ENCODE assay signal across 7 cellular contexts in the genomic region with DNA sequence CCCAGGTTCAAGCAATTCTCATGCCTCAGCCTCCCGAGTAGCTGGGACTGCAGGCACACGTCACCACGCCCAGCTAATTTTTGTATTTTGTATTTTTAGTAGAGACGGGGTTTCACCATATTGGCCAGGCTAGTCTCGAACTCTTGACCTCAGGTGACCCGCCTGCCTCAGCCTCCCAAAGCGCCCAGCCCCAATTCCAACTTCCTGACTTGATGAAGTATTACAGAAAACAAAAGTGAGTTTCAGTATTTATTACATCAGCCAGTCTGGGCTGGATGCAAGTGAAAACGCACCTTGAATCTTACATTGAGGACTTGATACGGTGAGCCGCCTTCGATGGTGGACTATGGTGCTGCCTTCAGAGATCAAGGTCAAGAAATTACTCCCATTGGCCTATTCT. TPM values are rescaled to one million over a fixed set of nuclear protein-coding genes. Genes with fewer than 3 reads are reported as not detected.
DNase-seq lines count a peak whose midpoint lies in the region; ATAC-seq and TF ChIP-seq lines count a peak whose summit lies in the region.
"Not testable (repeated sequence)": the region's sequence is repeated elsewhere in the genome, so short reads cannot be mapped to it uniquely, and the experiment has no call there.

No MANE protein-coding gene starts in this region.

- H3K27ac ChIP-seq in H9 (ENCODE audit: insufficient read length, low read depth, low read length) = not testable (repeated sequence)
- peak overlapping the region; percentile 60; the same call in 1 of the 2 replicates for H3K27ac ChIP-seq in SK-N-MC
- peak overlapping the region; percentile 100 for H3K27ac ChIP-seq in hepatocyte
- peak overlapping the region; percentile 82 for H3K27ac ChIP-seq in psoas muscle
- peak overlapping the region; percentile 2 for H3K27ac ChIP-seq in temporal lobe (ENCODE audit: low read depth, low read length)

- not testable (repeated sequence) for H3K4me2 ChIP-seq in H9 (ENCODE audit: insufficient read depth, insufficient read length, low read length); hepatocyte

- CTCF ChIA-PET in activated CD4-positive, alpha-beta memory T cell treated with anti-CD3 and anti-CD28 coated beads, Interleukin-2, amount 10 ng/mL, durations not matched to agents 7 days and 5 days (lab: Charles Lee) = interaction anchor here (1.6 to 4.0 kb wide), 2 partner anchors 48 to 108 kb away, joined by 7 to 32 read pairs; no protein-coding TSS in a partner anchor

- H3K23ac ChIP-seq in H9 (ENCODE audit: insufficient read length, low read depth, low read length) = not testable (repeated sequence)

- not testable (repeated sequence) for H4K5ac ChIP-seq in H9 (ENCODE audit: insufficient read length, low read depth, low read length)

- H3K9me3 ChIP-seq in H9 (ENCODE audit: control insufficient read depth, low read depth, low read length); SK-N-MC (ENCODE audit: low read depth, low read length); hepatocyte (ENCODE audit: low read depth); psoas muscle: not testable (repeated sequence)

- not testable (repeated sequence) for H3K4ac ChIP-seq in H9 (ENCODE audit: low read depth, low read length)

- H3T11ph ChIP-seq in H9 (ENCODE audit: low read length) = not testable (repeated sequence)

- not testable (repeated sequence) for H3K79me2 ChIP-seq in H9 (ENCODE audit: insufficient read depth, low read length)
- H3K79me2 ChIP-seq in hepatocyte = peaks cover 37% of the 10 kb centered on the region

- H3K36me3 ChIP-seq in SK-N-MC (ENCODE audit: insufficient read depth, low read length); hepatocyte (replicated peaks; ENCODE audit: insufficient read depth, low read depth): not testable (repeated sequence)
- H3K36me3 ChIP-seq in psoas muscle (ENCODE audit: insufficient read depth in 1 of 2, low read depth in 1 of 2) = peaks cover 0 to 20% of the 10 kb centered on the region in 2 donors

- not testable (repeated sequence) for H3K9ac ChIP-seq in H9 (ENCODE audit: extremely low read depth, insufficient read length, low read length); SK-N-MC (ENCODE audit: insufficient read length)

- intact Hi-C loops in psoas muscle (cut with DNase I) = loop anchor here in 1 of 2 donors (10.0 kb wide), 1 partner anchor 107 kb away; no protein-coding TSS in a partner anchor

- not testable (repeated sequence) for H2BK120ac ChIP-seq in H9 (ENCODE audit: low read depth, low read length, poor library complexity, severe bottlenecking)

- not testable (repeated sequence) for H3K27me3 ChIP-seq in H9 (ENCODE audit: insufficient read depth, low read length); hepatocyte; psoas muscle (ENCODE audit: insufficient read depth in 3 of 3, low read length in 2 of 3)

- not testable (repeated sequence) for H4K20me1 ChIP-seq in H9 (ENCODE audit: control insufficient read depth, insufficient read depth, insufficient read length)
- peaks cover 20% of the 10 kb centered on the region for H4K20me1 ChIP-seq in hepatocyte (ENCODE audit: insufficient read depth, poor library complexity, severe bottlenecking)

- not testable (repeated sequence) for H3K4me1 ChIP-seq in H9 (ENCODE audit: insufficient read depth, low read length)
- H3K4me1 ChIP-seq in hepatocyte (ENCODE audit: insufficient read depth) = peaks cover 33% of the 10 kb centered on the region
- peaks cover 40% of the 10 kb centered on the region for H3K4me1 ChIP-seq in psoas muscle

- H3K9me3 Mint-ChIP-seq in H9; activated CD4-positive, alpha-beta memory T cell treated with anti-CD3 and anti-CD28 coated beads, Interleukin-2, amount 10 ng/mL, durations not matched to agents 7 days and 5 days; activated naive CD8-positive, alpha-beta T cell treated with anti-CD3 and anti-CD28 coated beads, Interleukin-2, amount 10 ng/mL, durations not matched to agents 7 days and 5 days: not testable (repeated sequence)

- H3K36me3 Mint-ChIP-seq in H9 (ENCODE audit: insufficient read depth in 1 of 3, low read depth in 3 of 3) = peaks cover 4 to 12% (median 7%) of the 10 kb centered on the region in 3 experiments; a peak in 6 of 7 replicates
- peaks cover 28% of the 10 kb centered on the region for H3K36me3 Mint-ChIP-seq in activated CD4-positive, alpha-beta memory T cell treated with anti-CD3 and anti-CD28 coated beads, Interleukin-2, amount 10 ng/mL, durations not matched to agents 7 days and 5 days (ENCODE audit: low read depth)
- H3K36me3 Mint-ChIP-seq in activated naive CD8-positive, alpha-beta T cell treated with anti-CD3 and anti-CD28 coated beads, Interleukin-2, amount 10 ng/mL, durations not matched to agents 7 days and 5 days = peaks cover 12% of the 10 kb centered on the region

- POLR2A ChIA-PET in activated CD4-positive, alpha-beta memory T cell treated with anti-CD3 and anti-CD28 coated beads, Interleukin-2, amount 10 ng/mL, durations not matched to agents 7 days and 5 days (lab: Charles Lee) = interaction anchor here (0.9 to 13.6 kb wide), 2 partner anchors 11 to 20 kb away, joined by 3 to 229 read pairs; no protein-coding TSS in a partner anchor
- POLR2A ChIA-PET in activated naive CD8-positive, alpha-beta T cell treated with anti-CD3 and anti-CD28 coated beads, Interleukin-2, amount 10 ng/mL, durations not matched to agents 7 days and 5 days (lab: Charles Lee) = interaction anchor here (0.8 to 18.0 kb wide), 6 partner anchors 9 to 58 kb away, joined by 3 to 238 read pairs (median 5); no protein-coding TSS in a partner anchor

- not testable (repeated sequence) for H2AK5ac ChIP-seq in H9 (ENCODE audit: insufficient read length, low read length)

- not testable (repeated sequence) for H3K4me3 Mint-ChIP-seq in H9; activated CD4-positive, alpha-beta memory T cell treated with anti-CD3 and anti-CD28 coated beads, Interleukin-2, amount 10 ng/mL, durations not matched to agents 7 days and 5 days; activated naive CD8-positive, alpha-beta T cell treated with anti-CD3 and anti-CD28 coated beads, Interleukin-2, amount 10 ng/mL, durations not matched to agents 7 days and 5 days

- not testable (repeated sequence) for H4K8ac ChIP-seq in H9 (replicated peaks; ENCODE audit: insufficient read length, low read depth, low read length)

- peaks cover 17% of the 10 kb centered on the region for H3K23me2 ChIP-seq in H9 (ENCODE audit: insufficient read length, low read depth, low read length, poor library complexity, severe bottlenecking)

- H3K14ac ChIP-seq in H9 (ENCODE audit: insufficient read depth, low read length) = not testable (repeated sequence)

- H2BK12ac ChIP-seq in H9 (ENCODE audit: insufficient read length, low read depth, low read length) = not testable (repeated sequence)

- WGBS in H9 (ENCODE audit: extremely low coverage, insufficient read length, low lambda C conversion rate) = no CpG with 5 or more reads among the region's 11 CpGs
- 97% methylated on average over 11 of the region's 11 CpGs for WGBS in hepatocyte (ENCODE audit: low lambda C conversion rate, missing lambda C conversion rate)
- 90 to 97% (median 90%) methylated on average over 11 of the region's 11 CpGs for WGBS in psoas muscle, 3 donors

- H2BK15ac ChIP-seq in H9 (ENCODE audit: low read depth, low read length) = not testable (repeated sequence)

- not testable (repeated sequence) for H2AFZ ChIP-seq in H9 (ENCODE audit: low read length); hepatocyte

- H3K56ac ChIP-seq in H9 (ENCODE audit: insufficient read length, low read depth, low read length) = not testable (repeated sequence)

- H2BK20ac ChIP-seq in H9 (ENCODE audit: low read depth, low read length, poor library complexity, severe bottlenecking) = not testable (repeated sequence)

- not testable (repeated sequence) for DNase-seq in H9; SK-N-MC (ENCODE audit: low read depth, low spot score); activated CD4-positive, alpha-beta memory T cell treated with anti-CD3 and anti-CD28 coated beads, Interleukin-2, amount 10 ng/mL, durations not matched to agents 7 days and 5 days; activated naive CD8-positive, alpha-beta T cell treated with anti-CD3 and anti-CD28 coated beads, Interleukin-2, amount 10 ng/mL, durations not matched to agents 7 days and 5 days; hepatocyte (ENCODE audit: low spot score); psoas muscle

- not testable (repeated sequence) for H3K27me3 Mint-ChIP-seq in H9 (ENCODE audit: low read depth); activated CD4-positive, alpha-beta memory T cell treated with anti-CD3 and anti-CD28 coated beads, Interleukin-2, amount 10 ng/mL, durations not matched to agents 7 days and 5 days; activated naive CD8-positive, alpha-beta T cell treated with anti-CD3 and anti-CD28 coated beads, Interleukin-2, amount 10 ng/mL, durations not matched to agents 7 days and 5 days

- H3K79me1 ChIP-seq in H9 (ENCODE audit: insufficient read depth, low read depth, low read length, poor library complexity, severe bottlenecking) = not testable (repeated sequence)

- ATAC-seq in activated naive CD8-positive, alpha-beta T cell treated with anti-CD3 and anti-CD28 coated beads, Interleukin-2, amount 10 ng/mL, durations not matched to agents 7 days and 5 days (ENCODE audit: low read depth); psoas muscle: not testable (repeated sequence)

- H3K27ac Mint-ChIP-seq in H9 = peak overlapping the region in 1 of 3 experiments; percentile 80; a peak in 1 of 7 replicates
- peak overlapping the region; percentile 40 for H3K27ac Mint-ChIP-seq in activated CD4-positive, alpha-beta memory T cell treated with anti-CD3 and anti-CD28 coated beads, Interleukin-2, amount 10 ng/mL, durations not matched to agents 7 days and 5 days
- H3K27ac Mint-ChIP-seq in activated naive CD8-positive, alpha-beta T cell treated with anti-CD3 and anti-CD28 coated beads, Interleukin-2, amount 10 ng/mL, durations not matched to agents 7 days and 5 days = peak overlapping the region; percentile 86

- H3K9me2 ChIP-seq in hepatocyte (replicated peaks; ENCODE audit: insufficient read depth) = not testable (repeated sequence)

- H3K18ac ChIP-seq in H9 (ENCODE audit: insufficient read length, low read depth, low read length) = not testable (repeated sequence)

- H3K4me1 Mint-ChIP-seq in H9 = peaks cover 32 to 41% of the 10 kb centered on the region in 2 experiments
- peaks cover 46% of the 10 kb centered on the region for H3K4me1 Mint-ChIP-seq in activated CD4-positive, alpha-beta memory T cell treated with anti-CD3 and anti-CD28 coated beads, Interleukin-2, amount 10 ng/mL, durations not matched to agents 7 days and 5 days
- H3K4me1 Mint-ChIP-seq in activated naive CD8-positive, alpha-beta T cell treated with anti-CD3 and anti-CD28 coated beads, Interleukin-2, amount 10 ng/mL, durations not matched to agents 7 days and 5 days = peaks cover 39% of the 10 kb centered on the region

- H3K4me3 ChIP-seq in SK-N-MC, hepatocyte, psoas muscle: not testable (repeated sequence)

- H2BK5ac ChIP-seq in H9 (ENCODE audit: insufficient read length, low read length) = peak overlapping the region; percentile 21

- TF ChIP-seq CTCF in H9 (conservative IDR thresholded peaks at IDR 0.05); hepatocyte (IDR thresholded peaks at IDR 0.05; ENCODE audit: poor library complexity); psoas muscle (IDR thresholded peaks at IDR 0.05): not testable (repeated sequence)

- not testable (repeated sequence) for H4K91ac ChIP-seq in H9 (ENCODE audit: insufficient read length, low read depth, low read length)

RNA-seq across cellular contexts. Expression of a gene that starts 7.1 kb away (rescaled TPM):
- total RNA-seq in H9 (2021) (59.0 and 60.1 TPM in 2 replicates), hepatocyte (26.8 and 34.5 TPM in 2 replicates), psoas muscle (10 to 100 TPM in 3 of 4 donors, 1 to 10 TPM in 1; 9.7 to 26.3 (median 21.7) TPM), temporal lobe (54.6 TPM)
- 10 to 100 TPM; 39.0 to 39.3 TPM for total RNA-seq in activated CD4-positive, alpha-beta memory T cell treated with anti-CD3 and anti-CD28 coated beads, Interleukin-2, amount 10 ng/mL, durations not matched to agents 7 days and 5 days
- total RNA-seq in activated naive CD8-positive, alpha-beta T cell treated with anti-CD3 and anti-CD28 coated beads, Interleukin-2, amount 10 ng/mL, durations not matched to agents 7 days and 5 days = 10 to 100 TPM; 38.5 to 41.0 TPM
- polyA plus RNA-seq in hepatocyte (38.9 and 52.1 TPM in 2 replicates), psoas muscle (1 to 10 TPM; 3.8 to 9.5 (median 4.4) TPM)
